Comparison of ENCODE assay signal across 8 cellular contexts in the genomic region with DNA sequence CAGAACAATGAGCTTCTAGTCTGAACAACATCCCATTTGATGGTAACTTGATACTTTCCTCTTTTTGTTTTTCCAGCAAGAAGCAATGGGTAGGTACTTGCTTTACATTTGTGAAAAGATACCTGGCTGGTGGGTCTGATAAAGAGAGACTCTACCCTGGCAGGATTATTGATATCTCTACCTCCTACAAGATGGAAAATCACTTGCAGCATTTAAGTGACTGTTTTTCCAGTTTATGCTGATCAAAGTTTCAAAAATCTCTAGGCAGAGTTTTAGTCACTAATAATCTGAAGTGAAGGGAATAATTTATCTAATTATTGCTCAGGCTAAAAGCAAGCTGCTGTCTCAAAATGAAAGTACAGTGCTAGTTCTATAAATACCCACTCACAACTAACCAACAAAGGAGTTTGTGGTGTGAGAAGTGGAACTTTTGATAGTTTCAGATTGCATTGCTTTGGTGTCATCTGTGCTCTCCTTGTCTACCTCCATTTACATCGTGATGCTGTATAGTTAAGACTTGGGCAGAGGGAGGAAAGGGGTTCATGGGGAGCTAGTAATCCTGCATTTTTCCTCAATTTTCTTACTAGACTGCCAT.
DNase-seq lines count a peak whose midpoint lies in the region; ATAC-seq and TF ChIP-seq lines count a peak whose summit lies in the region.

No MANE protein-coding gene starts in this region.

- peaks cover 0 to 12% (median 6%) of the 10 kb centered on the region in 4 donors for H3K4me1 Mint-ChIP-seq in CD4-positive, CD25-positive, alpha-beta regulatory T cell
- peaks cover 25% of the 10 kb centered on the region for H3K4me1 Mint-ChIP-seq in brain
- H3K4me1 Mint-ChIP-seq in nephron progenitor cell = peaks cover 15% of the 10 kb centered on the region
- peaks cover 2% of the 10 kb centered on the region for H3K4me1 Mint-ChIP-seq in progenitor cell of endocrine pancreas (ENCODE audit: low read depth)

- no peaks in the 10 kb centered on the region for H3K36me3 ChIP-seq in CD4-positive, CD25-positive, alpha-beta regulatory T cell (ENCODE audit: control insufficient read depth, insufficient read depth, low read length)

- H3K4me3 Mint-ChIP-seq in CD4-positive, CD25-positive, alpha-beta regulatory T cell = peak overlapping the region in 3 of 4 donors; percentile 4 to 54 (median 38)
- H3K4me3 Mint-ChIP-seq in brain (peak overlapping the region in 1 of 5 experiments; percentile 52), nephron progenitor cell (no peak overlapping the region), progenitor cell of endocrine pancreas (ENCODE audit: low read depth) (no peak overlapping the region)

- H3K9me3 ChIP-seq in CD4-positive, CD25-positive, alpha-beta regulatory T cell (ENCODE audit: control insufficient read depth in 2 of 2, low read length in 2 of 2) = no peaks in the 10 kb centered on the region

- H3K4me3 ChIP-seq in CD4-positive, CD25-positive, alpha-beta regulatory T cell (ENCODE audit: low read depth, low read length) = no peak overlapping the region

- no peaks in the 10 kb centered on the region for H3K9me3 Mint-ChIP-seq in CD4-positive, CD25-positive, alpha-beta regulatory T cell
- H3K9me3 Mint-ChIP-seq in brain = no peaks in the 10 kb centered on the region
- H3K9me3 Mint-ChIP-seq in nephron progenitor cell = no peaks in the 10 kb centered on the region
- no peaks in the 10 kb centered on the region for H3K9me3 Mint-ChIP-seq in progenitor cell of endocrine pancreas (ENCODE audit: low read depth)

- no peak for TF ChIP-seq CTCF in brain (conservative IDR thresholded peaks at IDR 0.05)
- no peak for TF ChIP-seq CTCF in nephron progenitor cell (IDR thresholded peaks at IDR 0.05)
- no peak for TF ChIP-seq CTCF in progenitor cell of endocrine pancreas (IDR thresholded peaks at IDR 0.05; ENCODE audit: unreplicated experiment)

- peaks cover 22% of the 10 kb centered on the region for H3K27me3 Mint-ChIP-seq in CD4-positive, CD25-positive, alpha-beta regulatory T cell
- H3K27me3 Mint-ChIP-seq in brain (no peaks in the 10 kb centered on the region), nephron progenitor cell (ENCODE audit: low read depth, poor library complexity) (peaks cover 2% of the 10 kb centered on the region), progenitor cell of endocrine pancreas (no peaks in the 10 kb centered on the region)

- DNase-seq in CD4-positive, CD25-positive, alpha-beta regulatory T cell = peak in 2 of 3 donors; percentile 2 to 55
- no peak for DNase-seq in NCI-H82 treated with DMSO at 0.1 percent for 48 hours (lab: John Stamatoyannopoulos, UW; ENCODE audit: unreplicated experiment)
- DNase-seq in SIG-M5 (lab: John Stamatoyannopoulos, UW) = no peak
- DNase-seq in nephron progenitor cell = no peak
- no peak for DNase-seq in progenitor cell of endocrine pancreas (ENCODE audit: low spot score, unreplicated experiment)

- peak overlapping the region in 2 of 3 donors; percentile 23 to 48 for H3K27ac Mint-ChIP-seq in CD4-positive, CD25-positive, alpha-beta regulatory T cell
- H3K27ac Mint-ChIP-seq in brain (peak overlapping the region; percentile 37 to 93 (median 83)), nephron progenitor cell (no peak overlapping the region), progenitor cell of endocrine pancreas (no peak overlapping the region)

- no peaks in the 10 kb centered on the region for H3K36me3 Mint-ChIP-seq in CD4-positive, CD25-positive, alpha-beta regulatory T cell
- no peaks in the 10 kb centered on the region for H3K36me3 Mint-ChIP-seq in brain
- no peaks in the 10 kb centered on the region for H3K36me3 Mint-ChIP-seq in nephron progenitor cell (ENCODE audit: low read depth)
- H3K36me3 Mint-ChIP-seq in progenitor cell of endocrine pancreas (ENCODE audit: insufficient read depth) = no peaks in the 10 kb centered on the region

- H3K27me3 ChIP-seq in CD4-positive, CD25-positive, alpha-beta regulatory T cell (ENCODE audit: control insufficient read depth, insufficient read depth, low read length) = no peaks in the 10 kb centered on the region

- H3K4me1 ChIP-seq in CD4-positive, CD25-positive, alpha-beta regulatory T cell (ENCODE audit: control insufficient read depth, insufficient read depth, low read length, poor library complexity, severe bottlenecking) = no peaks in the 10 kb centered on the region

- peak in 1 of 2 donors; percentile 43 for ATAC-seq in CD4-positive, CD25-positive, alpha-beta regulatory T cell (ENCODE audit: low read depth in 2 of 2)
- ATAC-seq in GM19035 (IDR thresholded peaks at IDR 0.05; ENCODE audit: unreplicated experiment) = peak; percentile 91
- ATAC-seq in HG03095 (IDR thresholded peaks at IDR 0.05; ENCODE audit: unreplicated experiment) = peak; percentile 85

- no peak overlapping the region for H3K27ac ChIP-seq in CD4-positive, CD25-positive, alpha-beta regulatory T cell (ENCODE audit: insufficient read depth, low read length, poor library complexity, severe bottlenecking)

Comparison
In these comparisons a context has a peak if more than half of its experiments do, and no peak if none do; other contexts are left out.
1. DNase-seq: peak in CD4-positive, CD25-positive, alpha-beta regulatory T cell (2 of 3); none in NCI-H82 treated with DMSO at 0.1 percent for 48 hours (single experiment), SIG-M5 (single experiment), nephron progenitor cell (single experiment) and progenitor cell of endocrine pancreas (single experiment).
2. H3K27ac Mint-ChIP-seq: peak in CD4-positive, CD25-positive, alpha-beta regulatory T cell (2 of 3) and brain (5 of 5); none in nephron progenitor cell (single experiment) and progenitor cell of endocrine pancreas (single experiment).
3. H3K4me3 Mint-ChIP-seq: peak in CD4-positive, CD25-positive, alpha-beta regulatory T cell (3 of 4); none in nephron progenitor cell (single experiment) and progenitor cell of endocrine pancreas (single experiment).